In genomic region chr1:80929868-80930508, GRCh38 we compare ENCODE assay signal across 20 cellular contexts.
DNase-seq lines count a peak whose midpoint lies in the region; ATAC-seq, FAIRE-seq and TF ChIP-seq lines count a peak whose summit lies in the region.
"Had no signal": no experiment of that assay in that cellular context is flagged by ENCODE, and none has a peak within 500 bp of the region (broad histone marks: within the 10 kb centered on the region; RNA-seq: fewer than 3 reads in every experiment).

No MANE protein-coding gene starts in this region.

- no peak overlapping the region for H3K27ac ChIP-seq in GM12878 (ENCODE audit: control insufficient read depth, insufficient read depth)
- no peak overlapping the region for H3K27ac ChIP-seq in HepG2 (ENCODE audit: extremely low read length, insufficient read depth, low read length)
- H3K27ac ChIP-seq: Peyer's patch had no signal

- SMC1A ChIA-PET in GM12878 (lab: Charles Lee; ENCODE audit: uncharacterized antibody, unreplicated experiment), result no interaction called here

- TF ChIP-seq EP300 in GM12878 (IDR thresholded peaks at IDR 0.05; ENCODE audit: borderline replicate concordance in 1 of 2, control insufficient read depth in 1 of 2, low read depth in 2 of 2, low read length in 2 of 2), result no peak
- TF ChIP-seq EP300 in HepG2 (IDR thresholded peaks at IDR 0.05; ENCODE audit: low read depth in 2 of 2, low read length in 2 of 2), result no peak
- TF ChIP-seq EP300 in HepG2 (CRISPR knock-in tag; IDR thresholded peaks at IDR 0.05; ENCODE audit: borderline replicate concordance), result no peak

- no TSS peak for BruUV-seq in GM12878 (replicated peaks; lab: Mats Ljungman, UMichigan)
- BruUV-seq in HepG2 (replicated peaks; lab: Mats Ljungman, UMichigan), result no TSS peak

- no peaks in the 10 kb centered on the region for H3K79me2 ChIP-seq in GM12878 (ENCODE audit: control insufficient read depth, insufficient read depth, low read length)
- H3K79me2 ChIP-seq in HepG2 (ENCODE audit: insufficient read depth, low read length), result no peaks in the 10 kb centered on the region

- peaks cover 21% of the 10 kb centered on the region for H3K9me3 Mint-ChIP-seq in activated CD8-positive, alpha-beta T cell treated with anti-CD3 and anti-CD28 coated beads, Interleukin-2, amount 10 ng/mL, durations not matched to agents 7 days and 5 days (ENCODE audit: insufficient read depth)

- H3K4me3 Mint-ChIP-seq in activated CD8-positive, alpha-beta T cell treated with anti-CD3 and anti-CD28 coated beads, Interleukin-2, amount 10 ng/mL, durations not matched to agents 7 days and 5 days, result no peak overlapping the region
- H3K4me3 Mint-ChIP-seq: CD14-positive monocyte had no signal

- H3K9me3 ChIP-seq in GM12878 (replicated peaks; ENCODE audit: control insufficient read depth, insufficient read depth, low read length) (no peaks in the 10 kb centered on the region), HepG2 (ENCODE audit: low read length) (peaks cover 76% of the 10 kb centered on the region)
- H3K9me3 ChIP-seq: Peyer's patch had no signal

- RAD21 ChIA-PET in GM12878 (lab: Charles Lee; ENCODE audit: unreplicated experiment), result no interaction called here

- POLR2A ChIA-PET in GM12878 (lab: Charles Lee) (no interaction called here), HepG2 (lab: Yijun Ruan, JAX) (no interaction called here)
- POLR2A ChIA-PET in activated CD8-positive, alpha-beta T cell treated with anti-CD3 and anti-CD28 coated beads, Interleukin-2, amount 10 ng/mL, durations not matched to agents 7 days and 5 days (lab: Charles Lee), result no interaction called here

- peak; percentile 32; the same call in 1 of the 3 replicates for ATAC-seq in GM12878
- no peak for ATAC-seq in HepG2
- no peak for ATAC-seq in HG03135 (IDR thresholded peaks at IDR 0.05; ENCODE audit: unreplicated experiment)
- ATAC-seq in GM19467 (IDR thresholded peaks at IDR 0.05; ENCODE audit: unreplicated experiment), result no peak
- no peak for ATAC-seq in activated CD8-positive, alpha-beta T cell treated with anti-CD3 and anti-CD28 coated beads, Interleukin-2, amount 10 ng/mL, durations not matched to agents 7 days and 5 days

- CTCF ChIA-PET in GM12878 (lab: Yijun Ruan, JAX), result interaction anchor here (0.7 kb wide), 1 partner anchor 547 kb away, joined by 3 read pairs; no protein-coding TSS in a partner anchor
- CTCF ChIA-PET in HepG2 (lab: Yijun Ruan, JAX; ENCODE audit: low intra/inter-chr PET ratio, low total read pairs), result no interaction called here
- CTCF ChIA-PET in activated CD8-positive, alpha-beta T cell treated with anti-CD3 and anti-CD28 coated beads, Interleukin-2, amount 10 ng/mL, durations not matched to agents 7 days and 5 days (lab: Charles Lee), result no interaction called here

- no peaks in the 10 kb centered on the region for H3K36me3 Mint-ChIP-seq in activated CD8-positive, alpha-beta T cell treated with anti-CD3 and anti-CD28 coated beads, Interleukin-2, amount 10 ng/mL, durations not matched to agents 7 days and 5 days (ENCODE audit: low read depth)
- H3K36me3 Mint-ChIP-seq: CD14-positive monocyte had no signal

- WGBS in GM12878 (ENCODE audit: insufficient coverage, insufficient replicate concordance, low lambda C conversion rate, missing lambda C conversion rate), result 2% methylated on average over 3 of the region's 3 CpGs
- 0% methylated on average over 2 of the region's 3 CpGs for WGBS in HepG2 (ENCODE audit: low lambda C conversion rate)

- no peak overlapping the region for H3K4me3 ChIP-seq in GM12878
- no peak overlapping the region for H3K4me3 ChIP-seq in HepG2 (replicated peaks in 1 of 3; ENCODE audit: insufficient read depth in 1 of 3, low read depth in 2 of 3, low read length in 3 of 3)
- H3K4me3 ChIP-seq: Peyer's patch had no signal

- H3K27me3 ChIP-seq in GM12878 (replicated peaks in 1 of 2; ENCODE audit: control insufficient read depth in 2 of 2, insufficient read depth in 2 of 2, low read length in 1 of 2) (no peaks in the 10 kb centered on the region), HepG2 (ENCODE audit: control insufficient read depth in 1 of 2, insufficient read depth in 2 of 2, low read length in 2 of 2) (no peaks in the 10 kb centered on the region)
- H3K27me3 ChIP-seq: Peyer's patch had no signal

- H3K4me2 ChIP-seq in GM12878 (ENCODE audit: control insufficient read depth, insufficient read depth), result no peak overlapping the region
- no peak overlapping the region for H3K4me2 ChIP-seq in HepG2 (ENCODE audit: low read depth, low read length)

- H3K9ac ChIP-seq in GM12878 (ENCODE audit: control insufficient read depth, insufficient read depth, low read length), result no peak overlapping the region
- no peak overlapping the region for H3K9ac ChIP-seq in HepG2 (ENCODE audit: insufficient read depth, low read depth, low read length)

- no peak for TF ChIP-seq RAD21 in GM12878 (IDR thresholded peaks at IDR 0.05; ENCODE audit: insufficient read depth, low read depth, low read length)
- no peak for TF ChIP-seq RAD21 in HepG2 (CRISPR knock-in tag; IDR thresholded peaks at IDR 0.05)

- H2AFZ ChIP-seq in GM12878 (ENCODE audit: control insufficient read depth, low read depth, low read length) (no peak overlapping the region), HepG2 (ENCODE audit: low read length) (no peak overlapping the region)

- in situ Hi-C loops in GM13977 (cut with MboI; ENCODE audit: low pct_unique_long_range_greater_than_20kb, low sequenced_read_pairs, unreplicated experiment) (no loop called here), GM12878 (cut with MboI) (no loop called here), HepG2 (cut with HindIII; ENCODE audit: extremely low pct_ligation_motif_present, low pct_unique_long_range_greater_than_20kb) (no loop called here)

- no peaks in the 10 kb centered on the region for H3K27me3 Mint-ChIP-seq in activated CD8-positive, alpha-beta T cell treated with anti-CD3 and anti-CD28 coated beads, Interleukin-2, amount 10 ng/mL, durations not matched to agents 7 days and 5 days (ENCODE audit: low read depth)

- H3K27ac Mint-ChIP-seq in activated CD8-positive, alpha-beta T cell treated with anti-CD3 and anti-CD28 coated beads, Interleukin-2, amount 10 ng/mL, durations not matched to agents 7 days and 5 days, result no peak overlapping the region
- H3K27ac Mint-ChIP-seq: CD14-positive monocyte had no signal

- no peak for FAIRE-seq in GM12878 (lab: Jason Lieb, UNC)
- FAIRE-seq in HepG2 (lab: Jason Lieb, UNC), result no peak
- FAIRE-seq: GM12892 had no signal

- peak; percentile 2 for DNase-seq in EL
- DNase-seq in GM13977 (ENCODE audit: low spot score), result no peak
- no peak for DNase-seq in GM12878 (ENCODE audit: low read depth, low spot score)
- no peak for DNase-seq in HepG2 (ENCODE audit: low spot score)
- DNase-seq in activated CD8-positive, alpha-beta T cell treated with anti-CD3 and anti-CD28 coated beads, Interleukin-2, amount 10 ng/mL, durations not matched to agents 7 days and 5 days, result no peak
- DNase-seq: ACHN, GF-D8, GOT3, MM.1S, NCI-H1092 treated with DMSO at 0.1 percent for 48 hours, NCI-H1694 treated with DMSO at 0.1 percent for 48 hours, NCI-H2107, NCI-H510A, Peyer's patch, SW 1271, T-helper 2 cell had no signal

- intact Hi-C loops in GM12878 (cut with micrococcal nuclease; ENCODE audit: unreplicated experiment) (loop anchor here (10.0 kb wide), 1 partner anchor 715 kb away; no protein-coding TSS in a partner anchor), HepG2 (cut with micrococcal nuclease; ENCODE audit: unreplicated experiment) (loop anchor here (10.0 kb wide), 1 partner anchor 715 kb away; no protein-coding TSS in a partner anchor)

- H4K20me1 ChIP-seq in GM12878 (ENCODE audit: control insufficient read depth, insufficient read depth) (no peaks in the 10 kb centered on the region), HepG2 (ENCODE audit: insufficient read depth, low read length) (no peaks in the 10 kb centered on the region)

- no peaks in the 10 kb centered on the region for H3K36me3 ChIP-seq in GM12878 (ENCODE audit: control insufficient read depth in 2 of 2, insufficient read depth in 2 of 2, low read length in 1 of 2)
- no peaks in the 10 kb centered on the region for H3K36me3 ChIP-seq in HepG2 (replicated peaks in 1 of 2; ENCODE audit: control insufficient read depth in 1 of 2, insufficient read depth in 2 of 2, low read length in 2 of 2)
- H3K36me3 ChIP-seq: Peyer's patch had no signal

- no peaks in the 10 kb centered on the region for H3K4me1 Mint-ChIP-seq in activated CD8-positive, alpha-beta T cell treated with anti-CD3 and anti-CD28 coated beads, Interleukin-2, amount 10 ng/mL, durations not matched to agents 7 days and 5 days (ENCODE audit: low read depth)

- TF ChIP-seq POLR2A in GM12878 (IDR thresholded peaks at IDR 0.05; ENCODE audit: low read depth, low read length), result no peak
- TF ChIP-seq POLR2A in HepG2 (IDR thresholded peaks at IDR 0.05; ENCODE audit: insufficient read depth in 1 of 2, low read depth in 2 of 2, low read length in 2 of 2), result no peak

- no peaks in the 10 kb centered on the region for H3K4me1 ChIP-seq in GM12878 (ENCODE audit: control insufficient read depth, insufficient read depth, low read length)
- no peaks in the 10 kb centered on the region for H3K4me1 ChIP-seq in HepG2 (ENCODE audit: insufficient read depth, low read length)
- H3K4me1 ChIP-seq: Peyer's patch had no signal

- TF ChIP-seq CTCF in GM13977 (IDR thresholded peaks at IDR 0.05; ENCODE audit: extremely low read depth, insufficient read depth, missing control alignments) (peak; percentile 19), GM12878 (IDR thresholded peaks at IDR 0.05 in 2 of 3, conservative IDR thresholded peaks at IDR 0.05 in 1 of 3; ENCODE audit: control insufficient read depth in 2 of 3, extremely low read depth in 1 of 3, insufficient read depth in 1 of 3, low read depth in 3 of 3, low read length in 3 of 3) (no peak; a peak in 1 of 6 replicates), HepG2 (CRISPR knock-in tag; IDR thresholded peaks at IDR 0.05) (0 out of 2 replicates have a peak, but pooled peaks have one; percentile 8)

TF ChIP-seq in GM12878, 131 proteins besides CTCF, POLR2A, EP300 and RAD21 (continues in another document):
- TF ChIP-seq ETV6 (conservative IDR thresholded peaks at IDR 0.05 in 1 of 2, IDR thresholded peaks at IDR 0.05 in 1 of 2; ENCODE audit: borderline replicate concordance in 1 of 2, low read depth in 1 of 2) (no peak), HDAC2 (IDR thresholded peaks at IDR 0.05) (no peak), WRNIP1 (IDR thresholded peaks at IDR 0.05; ENCODE audit: borderline replicate concordance, low read depth, low read length) (no peak)

TF ChIP-seq in HepG2, 621 proteins besides CTCF, POLR2A, EP300 and RAD21 (continues in another document):
- no peak for TF ChIP-seq FOXA3 (CRISPR knock-in tag; IDR thresholded peaks at IDR 0.05)
- TF ChIP-seq ZNF782 (CRISPR knock-in tag; IDR thresholded peaks at IDR 0.05; ENCODE audit: borderline replicate concordance), result no peak
- TF ChIP-seq ZNF747 (CRISPR knock-in tag; IDR thresholded peaks at IDR 0.05; ENCODE audit: borderline replicate concordance), result no peak

Comparison
In these comparisons a context has a peak if more than half of its experiments do, and no peak if none do; other contexts are left out.
1. CTCF ChIP-seq: peak in GM13977 (single experiment) and HepG2 (single experiment); none in GM12878 (0 of 3).